Comparison of ENCODE assay signal across 14 cellular contexts in the genomic region with DNA sequence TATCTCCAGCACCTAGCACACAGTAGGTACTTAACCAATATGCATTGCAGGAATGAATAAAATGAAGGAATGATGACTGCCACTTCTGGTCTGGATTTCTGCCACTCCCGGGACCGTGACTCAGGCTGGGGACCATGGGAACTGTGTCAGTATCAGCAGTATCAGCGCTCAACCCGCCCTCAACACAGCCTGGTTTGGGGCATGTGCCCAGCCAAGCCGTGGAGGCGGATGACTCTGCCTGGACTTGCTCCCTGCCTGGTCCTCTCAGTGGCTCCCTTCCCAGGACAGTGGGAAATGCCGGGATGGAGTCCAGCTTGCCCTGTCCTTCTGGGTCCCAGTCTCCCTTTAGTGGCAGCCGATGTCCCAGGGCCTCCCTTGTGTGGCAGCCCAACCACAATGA. TPM values are rescaled to one million over a fixed set of nuclear protein-coding genes. Genes with fewer than 3 reads are reported as not detected.
DNase-seq lines count a peak whose midpoint lies in the region; ATAC-seq, FAIRE-seq and TF ChIP-seq lines count a peak whose summit lies in the region.
"Had no signal": no experiment of that assay in that cellular context is flagged by ENCODE, and none has a peak within 500 bp of the region (broad histone marks: within the 10 kb centered on the region; RNA-seq: fewer than 3 reads in every experiment).

No MANE protein-coding gene starts in this region.

- no peak overlapping the region for H2AK5ac ChIP-seq in H1 (ENCODE audit: low read depth, low read length)

- no peak overlapping the region for H3K27ac ChIP-seq in SK-N-SH (ENCODE audit: low read depth in 2 of 2, low read length in 1 of 2)
- no peak overlapping the region for H3K27ac ChIP-seq in H1 (ENCODE audit: low read depth, low read length)
- H3K27ac ChIP-seq in layer of hippocampus (ENCODE audit: low read depth, low read length), result peak overlapping the region; percentile 62
- no peak overlapping the region for H3K27ac ChIP-seq in Karpas-422 (ENCODE audit: low read length)
- H3K27ac ChIP-seq: 22Rv1, KMS-11 had no signal

- TF ChIP-seq CTCF in SK-N-SH (IDR thresholded peaks at IDR 0.05) (no peak), H1 (IDR thresholded peaks at IDR 0.05; ENCODE audit: control extremely low read depth in 1 of 3, insufficient read depth in 1 of 3, low read depth in 1 of 3, low read length in 3 of 3) (no peak), GM10266 (IDR thresholded peaks at IDR 0.05; ENCODE audit: control insufficient read depth, insufficient read depth, low read depth, missing control alignments) (no peak)

- no peak overlapping the region for H3K14ac ChIP-seq in H1 (ENCODE audit: insufficient read length)

- no peak overlapping the region for H3K23ac ChIP-seq in H1 (ENCODE audit: insufficient read length)

- H4K8ac ChIP-seq in H1 (ENCODE audit: extremely low read depth, insufficient read depth, low read length), result peak overlapping the region; percentile 60; the same call in 1 of the 2 replicates

- no peaks in the 10 kb centered on the region for H3K9me3 ChIP-seq in SK-N-SH
- H3K9me3 ChIP-seq in H1 (ENCODE audit: insufficient read depth in 2 of 2, low read depth in 1 of 2, low read length in 1 of 2), result no peaks in the 10 kb centered on the region
- H3K9me3 ChIP-seq in Karpas-422 (ENCODE audit: low read length), result no peaks in the 10 kb centered on the region

- H3K4me1 ChIP-seq in SK-N-SH (ENCODE audit: control insufficient read depth in 1 of 2, insufficient read depth in 2 of 2, low read depth in 1 of 2, low read length in 1 of 2), result peaks cover 0 to 15% of the 10 kb centered on the region in 2 experiments; a peak in 2 of 4 replicates
- peaks cover 0 to 5% (median 0%) of the 10 kb centered on the region in 4 experiments; a peak in 3 of 7 replicates for H3K4me1 ChIP-seq in H1 (replicated peaks in 1 of 4; ENCODE audit: control insufficient read depth in 3 of 4, insufficient read depth in 4 of 4, low read length in 3 of 4)
- no peaks in the 10 kb centered on the region for H3K4me1 ChIP-seq in Karpas-422 (ENCODE audit: low read length)

- DNase-seq in SK-N-SH, result no peak
- DNase-seq in H1 (ENCODE audit: low read depth in 1 of 2, low spot score in 2 of 2), result no peak
- no peak for DNase-seq in ACHN
- DNase-seq in activated effector memory CD4-positive, alpha-beta T cell treated with Interleukin-2 at 50 U/mL for 16 hours, result no peak
- no peak for DNase-seq in GM10266 (ENCODE audit: extremely low spot score)
- no peak for DNase-seq in Karpas-422
- DNase-seq: activated B cell treated with CpG ODN at 0.5 μM for 24 hours, cerebellar nuclear complex, DMS79 had no signal

- POLR2A ChIA-PET in SK-N-SH (lab: Yijun Ruan, JAX), result no interaction called here
- POLR2A ChIA-PET in H1 (lab: Charles Lee; ENCODE audit: partially characterized antibody), result interaction anchor here (0.7 to 1.8 kb wide), 2 partner anchors 8 to 37 kb away, joined by 3 to 7 read pairs; no protein-coding TSS in a partner anchor

- H4K5ac ChIP-seq in H1 (ENCODE audit: insufficient read length, low read depth, low read length), result no peak overlapping the region

- no peak overlapping the region for H2BK120ac ChIP-seq in H1 (replicated peaks; ENCODE audit: low read depth, low read length)

- H3K4me3 ChIP-seq in SK-N-SH (ENCODE audit: low read depth in 2 of 2, low read length in 1 of 2) (no peak overlapping the region), H1 (ENCODE audit: extremely low read depth in 1 of 4, insufficient read depth in 2 of 4, low read depth in 3 of 4, low read length in 4 of 4) (no peak overlapping the region), Karpas-422 (ENCODE audit: low read length) (no peak overlapping the region)

- TF ChIP-seq EP300 in SK-N-SH (IDR thresholded peaks at IDR 0.05; ENCODE audit: borderline replicate concordance in 1 of 2, low read depth in 1 of 2, low read length in 1 of 2) (no peak), H1 (IDR thresholded peaks at IDR 0.05; ENCODE audit: borderline replicate concordance in 1 of 2, low read depth in 2 of 2, low read length in 2 of 2) (no peak)

- TF ChIP-seq POLR2A in H1 (IDR thresholded peaks at IDR 0.05; ENCODE audit: control extremely low read depth in 1 of 2, low read depth in 2 of 2, low read length in 2 of 2), result no peak

- no peak overlapping the region for H2BK20ac ChIP-seq in H1 (ENCODE audit: low read length)

- H2AFZ ChIP-seq in SK-N-SH (ENCODE audit: low read depth) (no peak overlapping the region), H1 (ENCODE audit: low read length) (no peak overlapping the region), Karpas-422 (ENCODE audit: low read length) (no peak overlapping the region)

- H3K27me3 ChIP-seq in SK-N-SH (ENCODE audit: insufficient read depth), result no peaks in the 10 kb centered on the region
- no peaks in the 10 kb centered on the region; a peak in 1 of 7 replicates for H3K27me3 ChIP-seq in H1 (replicated peaks in 1 of 4; ENCODE audit: control insufficient read depth in 3 of 4, extremely low read depth in 1 of 4, insufficient read depth in 3 of 4, low read length in 3 of 4)
- H3K27me3 ChIP-seq in layer of hippocampus (ENCODE audit: control insufficient read depth, insufficient read depth, low read length), result no peaks in the 10 kb centered on the region
- H3K27me3 ChIP-seq in Karpas-422 (ENCODE audit: low read length), result no peaks in the 10 kb centered on the region

- no peak for FAIRE-seq in H1 (lab: Jason Lieb, UNC)

- 77% methylated on average over 5 of the region's 8 CpGs for WGBS in SK-N-SH (ENCODE audit: low lambda C conversion rate)
- WGBS in H1 (ENCODE audit: extremely low coverage in 1 of 2, insufficient coverage in 1 of 2, insufficient read length in 1 of 2, insufficient replicate concordance in 2 of 2, low coverage in 1 of 2, low lambda C conversion rate in 2 of 2, missing lambda C conversion rate in 1 of 2), 2 experiments, result 95% methylated on average over 8 of the region's 8 CpGs; no CpG with 5 or more reads in 1 of the 2 experiments

- peak; percentile 62 for ATAC-seq in SK-N-SH treated with all-trans-retinoic acid at 6 μM for 48 hours
- ATAC-seq: sciatic nerve had no signal

- H3K23me2 ChIP-seq in H1 (ENCODE audit: low read depth, low read length), result no peaks in the 10 kb centered on the region

- H3K79me1 ChIP-seq in H1 (ENCODE audit: low read depth, low read length), result no peaks in the 10 kb centered on the region

- no peak overlapping the region for H2BK5ac ChIP-seq in H1 (ENCODE audit: low read depth, low read length)

- H3K9me2 ChIP-seq in SK-N-SH, result no peaks in the 10 kb centered on the region
- H3K9me2 ChIP-seq in Karpas-422 (replicated peaks; ENCODE audit: insufficient read depth, low read length), result no peaks in the 10 kb centered on the region

- TF ChIP-seq RAD21 in SK-N-SH (IDR thresholded peaks at IDR 0.05; ENCODE audit: low read length), result no peak
- TF ChIP-seq RAD21 in H1 (IDR thresholded peaks at IDR 0.05 in 1 of 2, conservative IDR thresholded peaks at IDR 0.05 in 1 of 2; ENCODE audit: low read depth in 2 of 2, low read length in 2 of 2), result no peak

- no peak overlapping the region for H3K4ac ChIP-seq in H1 (replicated peaks; ENCODE audit: insufficient read length, low read depth, low read length)

- peaks cover 6% of the 10 kb centered on the region for H3F3A ChIP-seq in SK-N-SH (replicated peaks; ENCODE audit: insufficient read depth)

- H3K79me2 ChIP-seq in SK-N-SH (ENCODE audit: insufficient read depth) (no peaks in the 10 kb centered on the region), H1 (ENCODE audit: control insufficient read depth in 1 of 2, insufficient read depth in 2 of 2, low read length in 2 of 2) (no peaks in the 10 kb centered on the region), Karpas-422 (ENCODE audit: low read length) (no peaks in the 10 kb centered on the region)

- CTCF ChIA-PET in SK-N-SH (lab: Yijun Ruan, JAX), result interaction anchor here (1.0 to 3.3 kb wide), 8 partner anchors 8 to 117 kb away, joined by 4 to 23 read pairs (median 9); partner anchors contain the start of gene SRCIN1
- CTCF ChIA-PET in H1 (lab: Charles Lee; ENCODE audit: partially characterized antibody), result interaction anchor here (1.0 to 38.1 kb wide), 8 partner anchors 1 to 185 kb away, joined by 3 to 914 read pairs (median 150); partner anchors contain the start of gene SRCIN1

- H3K4me2 ChIP-seq in SK-N-SH (no peak overlapping the region), H1 (ENCODE audit: insufficient read depth in 1 of 2, low read depth in 2 of 2, low read length in 2 of 2) (no peak overlapping the region), Karpas-422 (ENCODE audit: low read depth, low read length, poor library complexity, severe bottlenecking) (no peak overlapping the region)
- H3K4me2 ChIP-seq: KMS-11 had no signal

- H3K18ac ChIP-seq in H1 (ENCODE audit: extremely low read depth, low read length), result no peak overlapping the region

- H2BK15ac ChIP-seq in H1 (ENCODE audit: low read length), result no peak overlapping the region

- no peak overlapping the region for H2BK12ac ChIP-seq in H1 (ENCODE audit: low read depth, low read length)

- peak overlapping the region; percentile 17 for H4K91ac ChIP-seq in H1 (replicated peaks; ENCODE audit: insufficient read length, low read length)

- no peak overlapping the region for H3K56ac ChIP-seq in H1 (replicated peaks; ENCODE audit: insufficient read length, low read depth, low read length)

- H3K9ac ChIP-seq in SK-N-SH, result no peak overlapping the region
- H3K9ac ChIP-seq in H1 (replicated peaks in 1 of 4; ENCODE audit: extremely low read depth in 1 of 4, low read depth in 3 of 4, low read length in 3 of 4), result no peak overlapping the region
- H3K9ac ChIP-seq in Karpas-422 (ENCODE audit: low read length), result no peak overlapping the region
- H3K9ac ChIP-seq: KMS-11 had no signal

- H4K20me1 ChIP-seq in SK-N-SH (ENCODE audit: insufficient read depth) (no peaks in the 10 kb centered on the region), H1 (replicated peaks in 1 of 2; ENCODE audit: control insufficient read depth in 1 of 2, insufficient read depth in 2 of 2, low read length in 2 of 2) (no peaks in the 10 kb centered on the region), Karpas-422 (ENCODE audit: insufficient read depth, low read depth, low read length) (no peaks in the 10 kb centered on the region)

- H3K36me3 ChIP-seq in SK-N-SH (replicated peaks in 1 of 2; ENCODE audit: control insufficient read depth in 1 of 2, insufficient read depth in 2 of 2, low read length in 1 of 2), result no peaks in the 10 kb centered on the region
- H3K36me3 ChIP-seq in H1 (ENCODE audit: control insufficient read depth in 2 of 4, insufficient read depth in 4 of 4, low read length in 3 of 4), result no peaks in the 10 kb centered on the region
- no peaks in the 10 kb centered on the region for H3K36me3 ChIP-seq in Karpas-422 (ENCODE audit: insufficient read depth, low read length)

- in situ Hi-C loops in ACHN (cut with HindIII; ENCODE audit: low pct_ligation_motif_present, low pct_unique_long_range_greater_than_20kb, low sequenced_read_pairs), result no loop called here

RNA-seq across cellular contexts. Expression of gene SRCIN1, which starts 55.1 kb away (rescaled TPM):
- polyA plus RNA-seq in SK-N-SH (2012; rRNA removed) (0.45 and 1.0 TPM in 2 replicates), H1 (2011; rRNA removed) (2.8 and 4.2 TPM in 2 replicates)
- polyA plus RNA-seq in SK-N-SH (2012; cell fraction: cytosol; rRNA removed), result 0.28 and 0.42 TPM in 2 replicates
- 4.6 and 5.6 TPM in 2 replicates for polyA plus RNA-seq in SK-N-SH (2012; cell fraction: nucleus; rRNA removed)
- total RNA-seq in H1 (2021; fragmentation: NEBNext Ultra II Directional; extraction: Animal tissue kit (Norgen Biotek cat#: 25700)), result 3.8 and 4.1 TPM in 2 replicates
- polyA plus RNA-seq in H1 (2011; cell fraction: cytosol; rRNA removed), result 2.3 TPM
- polyA plus RNA-seq in H1 (2011; cell fraction: nucleus; rRNA removed), result 14.3 TPM
- 5.2 to 6.7 TPM (median 6.1 TPM) in 4 replicates for polyA plus RNA-seq in H1 (2012, experiment 1 of 2)
- polyA plus RNA-seq in H1 (2012, experiment 2 of 2), result 2.0 TPM
- polyA plus RNA-seq in H1 (2013, experiment 1 of 2), result 1.7 TPM
- 1.3 TPM for polyA plus RNA-seq in H1 (2013, experiment 2 of 2)
- 2.0 and 3.7 TPM in 2 replicates for polyA minus RNA-seq in H1 (2011; rRNA and poly(A)+ RNA removed)
- 5.5 TPM for polyA minus RNA-seq in H1 (2011; cell fraction: cytosol; rRNA and poly(A)+ RNA removed)
- polyA minus RNA-seq in H1 (2011; cell fraction: nucleus; rRNA and poly(A)+ RNA removed), result 9.6 TPM
- total RNA-seq in Karpas-422 (2014; rRNA removed; shearing (Covaris generic); ENCODE audit: low replicate concordance), result 0.14 and 0.86 TPM in 2 replicates
